In genomic region chr9:112334319-112334828, GRCh38 we compare ENCODE assay signal across 8 cellular contexts. TPM values are rescaled to one million over a fixed set of nuclear protein-coding genes. Genes with fewer than 3 reads are reported as not detected.
DNase-seq lines count a peak whose midpoint lies in the region; ATAC-seq and TF ChIP-seq lines count a peak whose summit lies in the region.

No MANE protein-coding gene starts in this region.

- H3K4me1 ChIP-seq in DOHH2 (ENCODE audit: control insufficient read depth, low read length), result peaks cover 21% of the 10 kb centered on the region

- H3K9me3 ChIP-seq in DOHH2 (ENCODE audit: control insufficient read depth, insufficient read depth, low read length), result no peaks in the 10 kb centered on the region

- peaks cover 10% of the 10 kb centered on the region for H3K36me3 Mint-ChIP-seq in activated CD8-positive, alpha-beta T cell treated with anti-CD3 and anti-CD28 coated beads, Interleukin-2, amount 10 ng/mL, durations not matched to agents 7 days and 5 days (ENCODE audit: low read depth)

- TF ChIP-seq CTCF in DOHH2 (IDR thresholded peaks at IDR 0.05; ENCODE audit: low read depth, low read length, poor library complexity, severe bottlenecking) (no peak), LNCaP clone FGC (IDR thresholded peaks at IDR 0.05; ENCODE audit: control insufficient read depth, extremely low read depth, insufficient read depth) (no peak), fibroblast of mammary gland (conservative IDR thresholded peaks at IDR 0.05; ENCODE audit: control insufficient read depth, insufficient read depth, low read depth, low read length) (no peak)

- peak overlapping the region; percentile 84 for H3K4me3 ChIP-seq in DOHH2 (ENCODE audit: low read length)
- peak overlapping the region; percentile 87 for H3K4me3 ChIP-seq in LNCaP clone FGC (ENCODE audit: low read depth, low read length)
- H3K4me3 ChIP-seq in fibroblast of mammary gland (ENCODE audit: control insufficient read depth, low read depth, low read length), result peak overlapping the region; percentile 72

- H3K79me2 ChIP-seq in DOHH2 (ENCODE audit: control insufficient read depth, low read length), result peaks cover 39% of the 10 kb centered on the region

- peaks cover 5% of the 10 kb centered on the region for H3K27me3 Mint-ChIP-seq in activated CD8-positive, alpha-beta T cell treated with anti-CD3 and anti-CD28 coated beads, Interleukin-2, amount 10 ng/mL, durations not matched to agents 7 days and 5 days (ENCODE audit: low read depth)

- H3F3A ChIP-seq in DOHH2 (ENCODE audit: control insufficient read depth, insufficient read depth), result no peaks in the 10 kb centered on the region

- ATAC-seq in activated CD8-positive, alpha-beta T cell treated with anti-CD3 and anti-CD28 coated beads, Interleukin-2, amount 10 ng/mL, durations not matched to agents 7 days and 5 days, result no peak
- ATAC-seq in HG03521 (IDR thresholded peaks at IDR 0.05; ENCODE audit: unreplicated experiment), result no peak
- ATAC-seq in GM21447 (IDR thresholded peaks at IDR 0.05; ENCODE audit: unreplicated experiment), result no peak

- H3K27ac ChIP-seq in DOHH2 (ENCODE audit: low read depth, low read length), result peak overlapping the region; percentile 46

- no peaks in the 10 kb centered on the region for H3K9me3 Mint-ChIP-seq in activated CD8-positive, alpha-beta T cell treated with anti-CD3 and anti-CD28 coated beads, Interleukin-2, amount 10 ng/mL, durations not matched to agents 7 days and 5 days (ENCODE audit: insufficient read depth)

- peak overlapping the region; percentile 99 for H3K27ac Mint-ChIP-seq in activated CD8-positive, alpha-beta T cell treated with anti-CD3 and anti-CD28 coated beads, Interleukin-2, amount 10 ng/mL, durations not matched to agents 7 days and 5 days

- POLR2A ChIA-PET in activated CD8-positive, alpha-beta T cell treated with anti-CD3 and anti-CD28 coated beads, Interleukin-2, amount 10 ng/mL, durations not matched to agents 7 days and 5 days (lab: Charles Lee), result interaction anchor here (1.0 to 3.9 kb wide), 8 partner anchors 9 to 420 kb away, joined by 3 to 33 read pairs (median 6); partner anchors contain the start of gene SUSD1

- peak overlapping the region; percentile 93 for H3K4me3 Mint-ChIP-seq in activated CD8-positive, alpha-beta T cell treated with anti-CD3 and anti-CD28 coated beads, Interleukin-2, amount 10 ng/mL, durations not matched to agents 7 days and 5 days

- H4K20me1 ChIP-seq in DOHH2 (ENCODE audit: control insufficient read depth, insufficient read depth, low read depth, low read length), result peaks cover 9% of the 10 kb centered on the region

- H3K4me1 Mint-ChIP-seq in activated CD8-positive, alpha-beta T cell treated with anti-CD3 and anti-CD28 coated beads, Interleukin-2, amount 10 ng/mL, durations not matched to agents 7 days and 5 days (ENCODE audit: low read depth), result peaks cover 33% of the 10 kb centered on the region

- H3K4me2 ChIP-seq in DOHH2 (ENCODE audit: low read length), result peak overlapping the region; percentile 86

- no peaks in the 10 kb centered on the region; the same call in 1 of the 2 replicates for H3K36me3 ChIP-seq in DOHH2 (ENCODE audit: control insufficient read depth, low read length)

- H3K27me3 ChIP-seq in DOHH2 (ENCODE audit: control insufficient read depth, low read length), result no peaks in the 10 kb centered on the region

- CTCF ChIA-PET in activated CD8-positive, alpha-beta T cell treated with anti-CD3 and anti-CD28 coated beads, Interleukin-2, amount 10 ng/mL, durations not matched to agents 7 days and 5 days (lab: Charles Lee), result interaction anchor here (0.7 to 2.5 kb wide), 9 partner anchors 9 to 246 kb away, joined by 3 to 8 read pairs (median 4); partner anchors contain the start of gene HSDL2

- no peak for DNase-seq in LNCaP clone FGC (ENCODE audit: low read depth)
- DNase-seq in activated CD8-positive, alpha-beta T cell treated with anti-CD3 and anti-CD28 coated beads, Interleukin-2, amount 10 ng/mL, durations not matched to agents 7 days and 5 days, result peak; percentile 68
- peak; percentile 49 for DNase-seq in fibroblast of mammary gland (ENCODE audit: low read depth)
- peak; percentile 34 for DNase-seq in putamen (ENCODE audit: low spot score)
- no peak for DNase-seq in GOT3 (lab: John Stamatoyannopoulos, UW)

- H3K9me2 ChIP-seq in DOHH2 (replicated peaks; ENCODE audit: control insufficient read depth, low read length), result no peaks in the 10 kb centered on the region

RNA-seq across cellular contexts. Expression of gene PTBP3, which starts 1.0 kb away (rescaled TPM):
- 100 to 1,000 TPM; 156 to 176 TPM for total RNA-seq in activated CD8-positive, alpha-beta T cell treated with anti-CD3 and anti-CD28 coated beads, Interleukin-2, amount 10 ng/mL, durations not matched to agents 7 days and 5 days

RNA-seq across cellular contexts. Expression of gene HSDL2, which starts 45.5 kb away (rescaled TPM):
- 10 to 100 TPM; 28.9 to 29.8 TPM for total RNA-seq in activated CD8-positive, alpha-beta T cell treated with anti-CD3 and anti-CD28 coated beads, Interleukin-2, amount 10 ng/mL, durations not matched to agents 7 days and 5 days

Comparison
In these comparisons a context has a peak if more than half of its experiments do, and no peak if none do; other contexts are left out.
1. DNase-seq: peak in activated CD8-positive, alpha-beta T cell treated with anti-CD3 and anti-CD28 coated beads, Interleukin-2, amount 10 ng/mL, durations not matched to agents 7 days and 5 days (single experiment), fibroblast of mammary gland (single experiment) and putamen (single experiment); none in LNCaP clone FGC (single experiment) and GOT3 (single experiment).
2. Peak in every context shown above with its lines, with median percentiles within 50 percentile points of each other: H3K4me3 ChIP-seq.